Comparison of ENCODE assay signal across 13 cellular contexts in the genomic region with DNA sequence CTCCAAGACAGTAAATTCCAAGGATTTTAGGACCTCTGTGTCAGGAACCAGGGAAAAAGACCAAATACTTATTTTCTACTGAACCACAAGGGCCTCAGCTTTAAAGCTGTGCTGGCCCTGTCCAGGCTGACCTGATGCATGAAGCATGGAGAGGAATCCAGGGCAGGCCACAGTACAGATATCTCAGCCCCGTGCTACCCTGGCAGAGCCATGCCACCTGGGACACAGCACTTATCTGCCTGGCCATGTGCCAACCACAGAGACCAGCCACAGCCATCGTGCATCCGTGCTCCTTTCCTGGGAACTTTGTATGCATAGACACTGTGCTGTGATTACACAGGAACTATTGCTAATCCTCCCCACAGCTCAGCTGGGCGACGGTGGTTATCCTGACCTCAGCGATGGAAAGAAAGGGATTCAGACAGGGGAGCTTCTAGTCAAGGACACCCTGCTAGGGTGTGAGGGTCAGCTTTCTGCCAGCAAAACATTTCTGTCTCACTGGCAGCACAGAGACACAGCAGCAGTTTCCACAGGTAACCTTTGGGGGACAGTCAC.
DNase-seq lines count a peak whose midpoint lies in the region; ATAC-seq and TF ChIP-seq lines count a peak whose summit lies in the region.
"Had no signal": no experiment of that assay in that cellular context is flagged by ENCODE, and none has a peak within 500 bp of the region (broad histone marks: within the 10 kb centered on the region; RNA-seq: fewer than 3 reads in every experiment).

No MANE protein-coding gene starts in this region.

- H3K36me3 Mint-ChIP-seq in CD4-positive, alpha-beta memory T cell = no peaks in the 10 kb centered on the region
- H3K36me3 Mint-ChIP-seq: activated naive CD8-positive, alpha-beta T cell treated with anti-CD3 and anti-CD28 coated beads for 36 hours had no signal

- 36 to 53% (median 41%) methylated on average over 3 to 6 of the region's 6 CpGs for WGBS in stomach, 5 donors
- WGBS in esophagus squamous epithelium, 2 donors = 39 to 80% methylated on average over 1 to 6 of the region's 6 CpGs

- H3K9me3 ChIP-seq in stomach (no peaks in the 10 kb centered on the region), esophagus squamous epithelium (no peaks in the 10 kb centered on the region)
- H3K9me3 ChIP-seq in CD4-positive, alpha-beta memory T cell (ENCODE audit: control insufficient read depth in 1 of 2, low read length in 2 of 2) = no peaks in the 10 kb centered on the region
- H3K9me3 ChIP-seq: A549, SJSA1 had no signal

- no peaks in the 10 kb centered on the region for H3K27me3 ChIP-seq in stomach
- H3K27me3 ChIP-seq in esophagus squamous epithelium = no peaks in the 10 kb centered on the region
- no peaks in the 10 kb centered on the region for H3K27me3 ChIP-seq in CD4-positive, alpha-beta memory T cell (ENCODE audit: insufficient read depth, low read length)
- H3K27me3 ChIP-seq: SJSA1 had no signal

- H3K4me1 ChIP-seq in stomach (no peaks in the 10 kb centered on the region), esophagus squamous epithelium (peaks cover 0 to 19% (median 9%) of the 10 kb centered on the region in 3 donors)
- no peaks in the 10 kb centered on the region for H3K4me1 ChIP-seq in CD4-positive, alpha-beta memory T cell (ENCODE audit: insufficient read depth, low read length)
- H3K4me1 ChIP-seq: A549 had no signal

- H3K4me3 Mint-ChIP-seq in CD4-positive, alpha-beta memory T cell = no peak overlapping the region
- H3K4me3 Mint-ChIP-seq: activated naive CD8-positive, alpha-beta T cell treated with anti-CD3 and anti-CD28 coated beads for 36 hours had no signal

- no peak overlapping the region for H3K27ac ChIP-seq in stomach
- H3K27ac ChIP-seq in esophagus squamous epithelium = no peak overlapping the region
- no peak overlapping the region for H3K27ac ChIP-seq in CD4-positive, alpha-beta memory T cell (ENCODE audit: low read depth, low read length)
- H3K27ac ChIP-seq: A549, epithelial cell of prostate, SJSA1 had no signal

- H3K4me3 ChIP-seq in stomach (no peak overlapping the region), esophagus squamous epithelium (no peak overlapping the region)
- no peak overlapping the region for H3K4me3 ChIP-seq in CD4-positive, alpha-beta memory T cell (ENCODE audit: low read length in 2 of 2)
- H3K4me3 ChIP-seq: A549, lung, SJSA1 had no signal

- no peak overlapping the region for H3K27ac Mint-ChIP-seq in CD4-positive, alpha-beta memory T cell
- H3K27ac Mint-ChIP-seq: activated naive CD8-positive, alpha-beta T cell treated with anti-CD3 and anti-CD28 coated beads for 36 hours had no signal

- TF ChIP-seq CTCF in stomach (IDR thresholded peaks at IDR 0.05) (no peak), esophagus squamous epithelium (IDR thresholded peaks at IDR 0.05) (no peak)

- CTCF ChIA-PET in CD4-positive, alpha-beta memory T cell (lab: Charles Lee; ENCODE audit: partially characterized antibody) = interaction anchor here (1.2 kb wide), 1 partner anchor 9 kb away, joined by 3 read pairs; no protein-coding TSS in a partner anchor

- peaks cover 0 to 1% (median 0%) of the 10 kb centered on the region in 8 donors for H3K9me3 Mint-ChIP-seq in CD4-positive, alpha-beta memory T cell
- H3K9me3 Mint-ChIP-seq: activated naive CD8-positive, alpha-beta T cell treated with anti-CD3 and anti-CD28 coated beads for 36 hours had no signal

- TF ChIP-seq EP300 in stomach (IDR thresholded peaks at IDR 0.05) = no peak

- intact Hi-C loops in stomach (cut with DNase I; ENCODE audit: low total_unique reads) = no loop called here
- intact Hi-C loops in esophagus squamous epithelium (cut with DNase I) = no loop called here
- intact Hi-C loops in CD4-positive, alpha-beta memory T cell (cut with micrococcal nuclease) = no loop called here

- no peaks in the 10 kb centered on the region for H3K36me3 ChIP-seq in stomach
- H3K36me3 ChIP-seq in esophagus squamous epithelium = no peaks in the 10 kb centered on the region
- H3K36me3 ChIP-seq in CD4-positive, alpha-beta memory T cell (ENCODE audit: insufficient read depth, low read length) = no peaks in the 10 kb centered on the region
- H3K36me3 ChIP-seq: SJSA1 had no signal

- DNase-seq in NCI-H187 (lab: John Stamatoyannopoulos, UW) = peak; percentile 25 to 72
- DNase-seq in NCI-H187 treated with DMSO at 0.1 percent for 48 hours (lab: John Stamatoyannopoulos, UW) = no peak
- DNase-seq in NCI-H510A (lab: John Stamatoyannopoulos, UW) = peak; percentile 68
- DNase-seq in fibroblast of peridontal ligament (ENCODE audit: extremely low read depth) = peak; percentile 5
- peak; percentile 33 for DNase-seq in stomach
- DNase-seq in esophagus squamous epithelium (lab: John Stamatoyannopoulos, UW) = no peak
- no peak for DNase-seq in CD4-positive, alpha-beta memory T cell
- DNase-seq: activated naive CD8-positive, alpha-beta T cell treated with anti-CD3 and anti-CD28 coated beads for 36 hours had no signal

- no peaks in the 10 kb centered on the region for H3K27me3 Mint-ChIP-seq in CD4-positive, alpha-beta memory T cell
- H3K27me3 Mint-ChIP-seq: activated naive CD8-positive, alpha-beta T cell treated with anti-CD3 and anti-CD28 coated beads for 36 hours had no signal

- TF ChIP-seq POLR2A in stomach (IDR thresholded peaks at IDR 0.05) = no peak
- no peak for TF ChIP-seq POLR2A in esophagus squamous epithelium (IDR thresholded peaks at IDR 0.05)

- H3K4me1 Mint-ChIP-seq in CD4-positive, alpha-beta memory T cell = peaks cover 4 to 16% (median 5%) of the 10 kb centered on the region in 4 donors

- POLR2A ChIA-PET in CD4-positive, alpha-beta memory T cell (lab: Charles Lee; ENCODE audit: partially characterized antibody) = no interaction called here

- ATAC-seq in GM18502 (IDR thresholded peaks at IDR 0.05; ENCODE audit: poor library complexity, unreplicated experiment) = no peak
- ATAC-seq: A549 had no signal

Comparison
In these comparisons a context has a peak if more than half of its experiments do, and no peak if none do; other contexts are left out.
1. DNase-seq: peak in NCI-H187 (2 of 2), NCI-H510A (single experiment), fibroblast of peridontal ligament (single experiment) and stomach (single experiment); none in NCI-H187 treated with DMSO at 0.1 percent for 48 hours (single experiment), esophagus squamous epithelium (single experiment) and CD4-positive, alpha-beta memory T cell (0 of 5).